In the genomic region with DNA sequence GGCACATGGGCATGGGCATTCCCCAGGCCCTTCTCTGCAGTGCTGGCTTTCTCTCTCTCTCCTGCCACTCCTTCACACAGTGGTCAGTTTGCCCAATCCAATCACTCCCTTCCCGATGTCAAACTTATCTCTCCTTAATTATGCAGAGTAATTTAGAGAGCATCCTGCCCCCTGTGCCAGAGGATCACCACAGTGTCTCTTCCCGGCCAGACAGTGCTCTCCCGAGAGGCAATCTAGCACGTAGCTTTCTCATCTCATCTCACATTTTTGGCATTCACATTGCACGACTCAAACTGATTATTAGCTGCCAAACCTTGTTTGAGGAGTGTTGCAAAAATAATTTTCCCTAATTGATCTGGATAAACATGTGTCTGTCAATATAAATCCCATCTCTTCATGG, we compare ENCODE assay signal across 18 cellular contexts. TPM values are rescaled to one million over a fixed set of nuclear protein-coding genes. Genes with fewer than 3 reads are reported as not detected.
DNase-seq lines count a peak whose midpoint lies in the region; ATAC-seq and TF ChIP-seq lines count a peak whose summit lies in the region.
"Had no signal": no experiment of that assay in that cellular context is flagged by ENCODE, and none has a peak within 500 bp of the region (broad histone marks: within the 10 kb centered on the region; RNA-seq: fewer than 3 reads in every experiment).

No MANE protein-coding gene starts in this region.

- no peaks in the 10 kb centered on the region for H3F3A ChIP-seq in neural progenitor cell (ENCODE audit: low read depth)

- no peaks in the 10 kb centered on the region for H4K20me1 ChIP-seq in neural progenitor cell (ENCODE audit: low read depth)

- no peak overlapping the region for H3K4me3 ChIP-seq in neural progenitor cell
- H3K4me3 ChIP-seq: Peyer's patch had no signal

- peak overlapping the region; percentile 35 for H3K27ac Mint-ChIP-seq in neural progenitor cell
- H3K27ac Mint-ChIP-seq: CD4-positive, CD25-positive, alpha-beta regulatory T cell had no signal

- H3K9me3 ChIP-seq in neural progenitor cell (ENCODE audit: low read depth), result no peaks in the 10 kb centered on the region
- H3K9me3 ChIP-seq: Peyer's patch had no signal

- H3K9me3 Mint-ChIP-seq in neural progenitor cell, result peaks cover 2% of the 10 kb centered on the region

- H3K36me3 ChIP-seq in neural progenitor cell, result no peaks in the 10 kb centered on the region
- H3K36me3 ChIP-seq: Peyer's patch had no signal

- no peak for TF ChIP-seq CTCF in neural progenitor cell (IDR thresholded peaks at IDR 0.05)

- H3K4me3 Mint-ChIP-seq in neural progenitor cell, result no peak overlapping the region
- H3K4me3 Mint-ChIP-seq: CD4-positive, CD25-positive, alpha-beta regulatory T cell had no signal

- H3K36me3 Mint-ChIP-seq in neural progenitor cell, result no peaks in the 10 kb centered on the region
- H3K36me3 Mint-ChIP-seq: CD4-positive, CD25-positive, alpha-beta regulatory T cell had no signal

- H3K4me1 ChIP-seq in neural progenitor cell, result peaks cover 19% of the 10 kb centered on the region
- H3K4me1 ChIP-seq: Peyer's patch had no signal

- no peak overlapping the region for H3K9ac ChIP-seq in neural progenitor cell
- H3K9ac ChIP-seq: KMS-11 had no signal

- peak; percentile 30 for DNase-seq in AG08395 (ENCODE audit: low spot score)
- peak; percentile 42 for DNase-seq in NCI-H226
- DNase-seq in glomerular visceral epithelial cell (ENCODE audit: extremely low spot score), result peak; percentile 20
- no peak for DNase-seq in neural progenitor cell (ENCODE audit: low spot score)
- DNase-seq in DMS79 (lab: John Stamatoyannopoulos, UW), result no peak
- DNase-seq in stimulated activated naive CD4-positive, alpha-beta T cell (lab: John Stamatoyannopoulos, UW), result no peak
- DNase-seq: AML-193; CD4-positive, CD25-positive, alpha-beta regulatory T cell; DMS53; GOT3; MM.1S; NCI-H1105 treated with DMSO at 0.1 percent for 48 hours; NCI-H1930; NCI-H2171; Peyer's patch had no signal

- H2AFZ ChIP-seq in neural progenitor cell (replicated peaks), result no peak overlapping the region

- peaks cover 12% of the 10 kb centered on the region for H3K27me3 Mint-ChIP-seq in neural progenitor cell (ENCODE audit: insufficient read depth, low read depth)
- H3K27me3 Mint-ChIP-seq: CD4-positive, CD25-positive, alpha-beta regulatory T cell had no signal

- H3K27me3 ChIP-seq in neural progenitor cell, result no peaks in the 10 kb centered on the region
- H3K27me3 ChIP-seq: Peyer's patch had no signal

- H3K27ac ChIP-seq in neural progenitor cell, result no peak overlapping the region
- H3K27ac ChIP-seq: KMS-11, Peyer's patch had no signal

- H3K4me1 Mint-ChIP-seq in neural progenitor cell, result peaks cover 42% of the 10 kb centered on the region
- H3K4me1 Mint-ChIP-seq: CD4-positive, CD25-positive, alpha-beta regulatory T cell had no signal

- H3K4me2 ChIP-seq in neural progenitor cell, result no peak overlapping the region
- H3K4me2 ChIP-seq: KMS-11 had no signal

- H3K79me2 ChIP-seq in neural progenitor cell (ENCODE audit: low read depth), result no peaks in the 10 kb centered on the region

- ATAC-seq in GM19452 (IDR thresholded peaks at IDR 0.05; ENCODE audit: unreplicated experiment) (no peak), HG03097 (IDR thresholded peaks at IDR 0.05; ENCODE audit: low FRiP score, unreplicated experiment) (no peak)

RNA-seq across cellular contexts. Expression of a gene that starts 37.9 kb away (rescaled TPM):
- 0.22 and 0.37 TPM in 2 replicates for total RNA-seq in neural progenitor cell (ENCODE audit: low replicate concordance)
- total RNA-seq: CD4-positive, CD25-positive, alpha-beta regulatory T cell had no signal

Comparison
In these comparisons a context has a peak if more than half of its experiments do, and no peak if none do; other contexts are left out.
1. DNase-seq: peak in AG08395 (single experiment), NCI-H226 (single experiment) and glomerular visceral epithelial cell (single experiment); none in neural progenitor cell (single experiment), DMS79 (single experiment) and stimulated activated naive CD4-positive, alpha-beta T cell (0 of 6).